1 cellular context compared by ENCODE assay signal in the genomic region with DNA sequence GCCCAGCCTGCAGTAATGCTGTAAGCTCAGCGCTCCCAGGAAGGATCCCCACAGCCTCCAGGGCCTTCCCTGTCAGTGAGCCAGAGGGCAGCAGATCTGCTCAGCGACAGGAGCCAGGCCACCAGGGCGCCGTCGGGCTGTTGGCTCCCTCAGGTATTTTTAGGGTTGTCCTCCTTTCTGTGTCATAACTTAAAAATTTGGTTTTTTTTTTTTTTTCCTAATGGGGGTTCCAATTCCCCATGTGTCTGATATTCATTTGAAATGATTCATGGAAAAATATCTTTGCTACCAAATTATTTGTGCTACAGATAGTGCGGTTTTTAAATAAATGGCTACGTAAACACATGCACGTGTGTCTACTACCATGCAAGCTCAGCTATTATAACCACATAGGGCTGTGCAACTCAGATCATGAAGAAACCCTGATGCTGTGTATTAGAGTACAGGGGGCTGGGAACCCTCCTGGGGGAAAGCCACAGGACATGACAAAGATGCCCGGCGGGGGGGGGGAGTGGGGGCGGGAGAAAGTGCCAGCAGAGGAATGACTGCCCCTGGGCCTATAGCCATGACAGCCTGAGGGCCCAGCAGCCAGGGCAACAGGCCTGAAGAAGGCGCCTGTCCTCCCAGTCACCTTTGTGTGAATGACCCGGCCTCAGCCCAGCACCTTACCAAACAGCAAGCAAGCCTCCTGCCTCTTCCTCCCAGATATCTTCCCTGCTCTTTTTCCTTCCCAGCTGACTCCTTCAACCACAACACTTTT.
TF ChIP-seq lines count a peak whose summit lies in the region.

No MANE protein-coding gene starts in this region.

TF ChIP-seq in SK-N-SH treated with all-trans-retinoic acid at 6 μM for 48 hours, 23 proteins besides CTCF, POLR2A, EP300 and RAD21 (continued from another document):
- TF ChIP-seq, protein P1, sequence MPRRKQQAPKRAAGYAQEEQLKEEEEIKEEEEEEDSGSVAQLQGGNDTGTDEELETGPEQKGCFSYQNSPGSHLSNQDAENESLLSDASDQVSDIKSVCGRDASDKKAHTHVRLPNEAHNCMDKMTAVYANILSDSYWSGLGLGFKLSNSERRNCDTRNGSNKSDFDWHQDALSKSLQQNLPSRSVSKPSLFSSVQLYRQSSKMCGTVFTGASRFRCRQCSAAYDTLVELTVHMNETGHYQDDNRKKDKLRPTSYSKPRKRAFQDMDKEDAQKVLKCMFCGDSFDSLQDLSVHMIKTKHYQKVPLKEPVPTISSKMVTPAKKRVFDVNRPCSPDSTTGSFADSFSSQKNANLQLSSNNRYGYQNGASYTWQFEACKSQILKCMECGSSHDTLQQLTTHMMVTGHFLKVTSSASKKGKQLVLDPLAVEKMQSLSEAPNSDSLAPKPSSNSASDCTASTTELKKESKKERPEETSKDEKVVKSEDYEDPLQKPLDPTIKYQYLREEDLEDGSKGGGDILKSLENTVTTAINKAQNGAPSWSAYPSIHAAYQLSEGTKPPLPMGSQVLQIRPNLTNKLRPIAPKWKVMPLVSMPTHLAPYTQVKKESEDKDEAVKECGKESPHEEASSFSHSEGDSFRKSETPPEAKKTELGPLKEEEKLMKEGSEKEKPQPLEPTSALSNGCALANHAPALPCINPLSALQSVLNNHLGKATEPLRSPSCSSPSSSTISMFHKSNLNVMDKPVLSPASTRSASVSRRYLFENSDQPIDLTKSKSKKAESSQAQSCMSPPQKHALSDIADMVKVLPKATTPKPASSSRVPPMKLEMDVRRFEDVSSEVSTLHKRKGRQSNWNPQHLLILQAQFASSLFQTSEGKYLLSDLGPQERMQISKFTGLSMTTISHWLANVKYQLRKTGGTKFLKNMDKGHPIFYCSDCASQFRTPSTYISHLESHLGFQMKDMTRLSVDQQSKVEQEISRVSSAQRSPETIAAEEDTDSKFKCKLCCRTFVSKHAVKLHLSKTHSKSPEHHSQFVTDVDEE (CRISPR knock-in tag; IDR thresholded peaks at IDR 0.05), result no peak
- no peak for TF ChIP-seq CSDC2 (CRISPR knock-in tag; IDR thresholded peaks at IDR 0.05)
- TF ChIP-seq, protein P2, sequence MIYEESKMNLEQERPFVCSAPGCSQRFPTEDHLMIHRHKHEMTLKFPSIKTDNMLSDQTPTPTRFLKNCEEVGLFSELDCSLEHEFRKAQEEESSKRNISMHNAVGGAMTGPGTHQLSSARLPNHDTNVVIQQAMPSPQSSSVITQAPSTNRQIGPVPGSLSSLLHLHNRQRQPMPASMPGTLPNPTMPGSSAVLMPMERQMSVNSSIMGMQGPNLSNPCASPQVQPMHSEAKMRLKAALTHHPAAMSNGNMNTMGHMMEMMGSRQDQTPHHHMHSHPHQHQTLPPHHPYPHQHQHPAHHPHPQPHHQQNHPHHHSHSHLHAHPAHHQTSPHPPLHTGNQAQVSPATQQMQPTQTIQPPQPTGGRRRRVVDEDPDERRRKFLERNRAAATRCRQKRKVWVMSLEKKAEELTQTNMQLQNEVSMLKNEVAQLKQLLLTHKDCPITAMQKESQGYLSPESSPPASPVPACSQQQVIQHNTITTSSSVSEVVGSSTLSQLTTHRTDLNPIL (CRISPR knock-in tag; IDR thresholded peaks at IDR 0.05; ENCODE audit: low read depth), result no peak
- TF ChIP-seq PPARA (CRISPR knock-in tag; IDR thresholded peaks at IDR 0.05; ENCODE audit: borderline replicate concordance), result no peak
- no peak for TF ChIP-seq ZFP30 (CRISPR knock-in tag; IDR thresholded peaks at IDR 0.05)
- TF ChIP-seq, protein P3, sequence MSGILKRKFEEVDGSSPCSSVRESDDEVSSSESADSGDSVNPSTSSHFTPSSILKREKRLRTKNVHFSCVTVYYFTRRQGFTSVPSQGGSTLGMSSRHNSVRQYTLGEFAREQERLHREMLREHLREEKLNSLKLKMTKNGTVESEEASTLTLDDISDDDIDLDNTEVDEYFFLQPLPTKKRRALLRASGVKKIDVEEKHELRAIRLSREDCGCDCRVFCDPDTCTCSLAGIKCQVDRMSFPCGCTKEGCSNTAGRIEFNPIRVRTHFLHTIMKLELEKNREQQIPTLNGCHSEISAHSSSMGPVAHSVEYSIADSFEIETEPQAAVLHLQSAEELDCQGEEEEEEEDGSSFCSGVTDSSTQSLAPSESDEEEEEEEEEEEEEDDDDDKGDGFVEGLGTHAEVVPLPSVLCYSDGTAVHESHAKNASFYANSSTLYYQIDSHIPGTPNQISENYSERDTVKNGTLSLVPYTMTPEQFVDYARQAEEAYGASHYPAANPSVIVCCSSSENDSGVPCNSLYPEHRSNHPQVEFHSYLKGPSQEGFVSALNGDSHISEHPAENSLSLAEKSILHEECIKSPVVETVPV (CRISPR knock-in tag; IDR thresholded peaks at IDR 0.05), result no peak
- TF ChIP-seq TOX (CRISPR knock-in tag; IDR thresholded peaks at IDR 0.05; ENCODE audit: borderline replicate concordance), result no peak
- no peak for TF ChIP-seq RARB (CRISPR knock-in tag; IDR thresholded peaks at IDR 0.05)
- TF ChIP-seq TCF4 (CRISPR knock-in tag; IDR thresholded peaks at IDR 0.05; ENCODE audit: borderline replicate concordance), result no peak
- TF ChIP-seq, protein P4, sequence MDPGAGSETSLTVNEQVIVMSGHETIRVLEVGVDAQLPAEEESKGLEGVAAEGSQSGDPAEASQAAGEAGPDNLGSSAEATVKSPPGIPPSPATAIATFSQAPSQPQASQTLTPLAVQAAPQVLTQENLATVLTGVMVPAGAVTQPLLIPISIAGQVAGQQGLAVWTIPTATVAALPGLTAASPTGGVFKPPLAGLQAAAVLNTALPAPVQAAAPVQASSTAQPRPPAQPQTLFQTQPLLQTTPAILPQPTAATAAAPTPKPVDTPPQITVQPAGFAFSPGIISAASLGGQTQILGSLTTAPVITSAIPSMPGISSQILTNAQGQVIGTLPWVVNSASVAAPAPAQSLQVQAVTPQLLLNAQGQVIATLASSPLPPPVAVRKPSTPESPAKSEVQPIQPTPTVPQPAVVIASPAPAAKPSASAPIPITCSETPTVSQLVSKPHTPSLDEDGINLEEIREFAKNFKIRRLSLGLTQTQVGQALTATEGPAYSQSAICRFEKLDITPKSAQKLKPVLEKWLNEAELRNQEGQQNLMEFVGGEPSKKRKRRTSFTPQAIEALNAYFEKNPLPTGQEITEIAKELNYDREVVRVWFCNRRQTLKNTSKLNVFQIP (CRISPR knock-in tag; IDR thresholded peaks at IDR 0.05; ENCODE audit: borderline replicate concordance, low read depth), result no peak
- no peak for TF ChIP-seq SNAI2 (CRISPR knock-in tag; IDR thresholded peaks at IDR 0.05)
- no peak for TF ChIP-seq GLIS3 (CRISPR knock-in tag; IDR thresholded peaks at IDR 0.05)
- TF ChIP-seq OSR1 (CRISPR knock-in tag; IDR thresholded peaks at IDR 0.05), result no peak
- no peak for TF ChIP-seq ISL1 (CRISPR knock-in tag; IDR thresholded peaks at IDR 0.05)
- TF ChIP-seq ZNF565 (CRISPR knock-in tag; conservative IDR thresholded peaks at IDR 0.05; ENCODE audit: low read depth), result no peak
